In the genomic region with DNA sequence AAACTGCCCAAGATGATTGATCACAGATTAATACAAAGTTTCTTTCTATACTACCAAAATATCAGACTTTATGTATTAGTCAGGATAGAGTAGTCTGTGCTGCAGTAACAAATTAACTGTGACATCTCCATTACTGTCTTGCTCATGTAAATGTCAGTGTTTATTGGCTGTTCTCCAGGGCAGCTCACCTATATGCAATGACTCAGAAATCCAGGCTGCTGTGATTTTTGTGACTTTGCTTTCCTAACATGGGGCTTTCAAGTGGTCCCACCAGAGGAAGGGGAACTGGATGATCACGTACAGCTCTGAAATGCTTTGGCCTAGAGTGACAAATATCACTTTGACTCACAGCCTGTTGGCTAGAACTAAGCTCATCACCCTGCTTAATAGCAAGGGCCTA, we compare ENCODE assay signal across 22 cellular contexts. TPM values are rescaled to one million over a fixed set of nuclear protein-coding genes. Genes with fewer than 3 reads are reported as not detected.
DNase-seq lines count a peak whose midpoint lies in the region; ATAC-seq and TF ChIP-seq lines count a peak whose summit lies in the region.
"Had no signal": no experiment of that assay in that cellular context is flagged by ENCODE, and none has a peak within 500 bp of the region (broad histone marks: within the 10 kb centered on the region; RNA-seq: fewer than 3 reads in every experiment).

No MANE protein-coding gene starts in this region.

- no peaks in the 10 kb centered on the region for H3K36me3 Mint-ChIP-seq in activated naive CD8-positive, alpha-beta T cell treated with anti-CD3 and anti-CD28 coated beads, Interleukin-2, amount 50 U/mL, for 24 hours (ENCODE audit: low read depth)
- no peaks in the 10 kb centered on the region for H3K36me3 Mint-ChIP-seq in activated naive CD8-positive, alpha-beta T cell treated with anti-CD3 and anti-CD28 coated beads for 36 hours
- H3K36me3 Mint-ChIP-seq: CD4-positive, CD25-positive, alpha-beta regulatory T cell; IgD-negative memory B cell had no signal

- no peak overlapping the region for H3K27ac Mint-ChIP-seq in activated naive CD8-positive, alpha-beta T cell treated with anti-CD3 and anti-CD28 coated beads, Interleukin-2, amount 50 U/mL, for 24 hours
- no peak overlapping the region for H3K27ac Mint-ChIP-seq in activated naive CD8-positive, alpha-beta T cell treated with anti-CD3 and anti-CD28 coated beads for 36 hours
- H3K27ac Mint-ChIP-seq: CD4-positive, CD25-positive, alpha-beta regulatory T cell; IgD-negative memory B cell had no signal

- no peak overlapping the region for H3K4me3 Mint-ChIP-seq in activated naive CD8-positive, alpha-beta T cell treated with anti-CD3 and anti-CD28 coated beads, Interleukin-2, amount 50 U/mL, for 24 hours
- no peak overlapping the region for H3K4me3 Mint-ChIP-seq in activated naive CD8-positive, alpha-beta T cell treated with anti-CD3 and anti-CD28 coated beads for 36 hours
- H3K4me3 Mint-ChIP-seq: CD4-positive, CD25-positive, alpha-beta regulatory T cell; IgD-negative memory B cell had no signal

- TF ChIP-seq RAD21 in HCT116 (IDR thresholded peaks at IDR 0.05; ENCODE audit: low read depth), result no peak

- TF ChIP-seq POLR2A in HCT116 (IDR thresholded peaks at IDR 0.05; ENCODE audit: borderline replicate concordance, extremely low read depth, insufficient read depth, insufficient read length), result no peak

- H3K27me3 ChIP-seq in HCT116 (ENCODE audit: insufficient read depth, low read length), result no peaks in the 10 kb centered on the region
- H3K27me3 ChIP-seq: BLaER1, SJCRH30 had no signal

- RAD21 ChIA-PET in HCT116 (lab: Charles Lee; ENCODE audit: low non-redundant PET in 1 of 2, low total read pairs in 2 of 2, uncharacterized antibody in 2 of 2, unreplicated experiment in 2 of 2), result no interaction called here

- peak; percentile 33 for ATAC-seq in activated naive CD8-positive, alpha-beta T cell treated with anti-CD3 and anti-CD28 coated beads, Interleukin-2, amount 50 U/mL, for 24 hours
- ATAC-seq in HCT116 (no peak), HG03342 (IDR thresholded peaks at IDR 0.05; ENCODE audit: unreplicated experiment) (no peak)
- ATAC-seq: Right ventricle myocardium inferior had no signal

- H3K9me3 Mint-ChIP-seq in activated naive CD8-positive, alpha-beta T cell treated with anti-CD3 and anti-CD28 coated beads, Interleukin-2, amount 50 U/mL, for 24 hours, result no peaks in the 10 kb centered on the region
- H3K9me3 Mint-ChIP-seq in activated naive CD8-positive, alpha-beta T cell treated with anti-CD3 and anti-CD28 coated beads for 36 hours, result no peaks in the 10 kb centered on the region
- H3K9me3 Mint-ChIP-seq: CD4-positive, CD25-positive, alpha-beta regulatory T cell; IgD-negative memory B cell had no signal

- no peaks in the 10 kb centered on the region for H3K36me3 ChIP-seq in HCT116 (ENCODE audit: control insufficient read depth in 1 of 2, insufficient read depth in 2 of 2, low read length in 2 of 2)
- no peaks in the 10 kb centered on the region for H3K36me3 ChIP-seq in SK-N-MC (ENCODE audit: insufficient read depth, low read length)
- H3K36me3 ChIP-seq: BLaER1, HAP-1, SJCRH30 had no signal

- H3K79me2 ChIP-seq in HCT116 (ENCODE audit: insufficient read depth, low read length), result peaks cover 20% of the 10 kb centered on the region

- POLR2A ChIA-PET in HCT116 (lab: Charles Lee), result no interaction called here

- DNase-seq in activated naive CD8-positive, alpha-beta T cell treated with anti-CD3 and anti-CD28 coated beads, Interleukin-2, amount 50 U/mL, for 24 hours, result no peak
- DNase-seq in activated naive CD8-positive, alpha-beta T cell treated with anti-CD3 and anti-CD28 coated beads for 36 hours, result no peak
- DNase-seq in HCT116 (ENCODE audit: low read depth, low spot score) (no peak), SK-N-MC (ENCODE audit: low read depth, low spot score) (no peak), kidney tubule cell (ENCODE audit: low spot score) (peak; percentile 26), superior temporal gyrus (ENCODE audit: extremely low spot score) (no peak), epidermal melanocyte (ENCODE audit: insufficient read length, low spot score) (no peak)
- DNase-seq: CD4-positive, CD25-positive, alpha-beta regulatory T cell; GOT3; NCI-H1048; NCI-H1417 treated with DMSO at 0.1 percent for 48 hours; NCI-H1694 treated with DMSO at 0.1 percent for 48 hours; NCI-H2081; NCI-H2171; NCI-H524; NCI-H774; SJCRH30 had no signal

- H3K27me3 Mint-ChIP-seq in activated naive CD8-positive, alpha-beta T cell treated with anti-CD3 and anti-CD28 coated beads, Interleukin-2, amount 50 U/mL, for 24 hours, result no peaks in the 10 kb centered on the region
- H3K27me3 Mint-ChIP-seq in activated naive CD8-positive, alpha-beta T cell treated with anti-CD3 and anti-CD28 coated beads for 36 hours, result no peaks in the 10 kb centered on the region
- H3K27me3 Mint-ChIP-seq: IgD-negative memory B cell had no signal

- no peak overlapping the region for H3K4me3 ChIP-seq in HCT116 (replicated peaks in 1 of 2; ENCODE audit: low read depth in 1 of 2, low read length in 2 of 2)
- no peak overlapping the region for H3K4me3 ChIP-seq in SK-N-MC
- H3K4me3 ChIP-seq: BLaER1, HAP-1, SJCRH30 had no signal

- H3K9me2 ChIP-seq in HCT116 (ENCODE audit: insufficient read depth), result no peaks in the 10 kb centered on the region

- no TSS peak for BruUV-seq in HCT116 (replicated peaks; lab: Mats Ljungman, UMichigan)

- TF ChIP-seq CTCF in HCT116 (IDR thresholded peaks at IDR 0.05 in 2 of 3, conservative IDR thresholded peaks at IDR 0.05 in 1 of 3; ENCODE audit: borderline replicate concordance in 1 of 3, insufficient read depth in 1 of 3, low read depth in 2 of 3, low read length in 2 of 3), result no peak

- no peaks in the 10 kb centered on the region for H4K20me1 ChIP-seq in HCT116 (ENCODE audit: insufficient read depth)
- H4K20me1 ChIP-seq: BLaER1 had no signal

- H3K9ac ChIP-seq in HCT116 (ENCODE audit: low read length) (no peak overlapping the region), SK-N-MC (ENCODE audit: insufficient read length) (no peak overlapping the region)
- H3K9ac ChIP-seq: BLaER1 had no signal

- no peaks in the 10 kb centered on the region for H3K4me1 ChIP-seq in HCT116 (ENCODE audit: control insufficient read depth in 1 of 2, insufficient read depth in 2 of 2, low read length in 2 of 2)
- H3K4me1 ChIP-seq: BLaER1, HAP-1, SJCRH30 had no signal

- H3K9me3 ChIP-seq in HCT116 (ENCODE audit: control insufficient read depth in 1 of 2, insufficient read depth in 1 of 2, low read depth in 1 of 2, low read length in 2 of 2) (no peaks in the 10 kb centered on the region), SK-N-MC (ENCODE audit: low read depth, low read length) (no peaks in the 10 kb centered on the region)
- H3K9me3 ChIP-seq: BLaER1, HAP-1, SJCRH30 had no signal

- H3K4me2 ChIP-seq in HCT116 (ENCODE audit: low read length), result no peak overlapping the region
- H3K4me2 ChIP-seq: BLaER1 had no signal

- CTCF ChIA-PET in HCT116 (lab: Charles Lee), result no interaction called here

- H3K4me1 Mint-ChIP-seq in activated naive CD8-positive, alpha-beta T cell treated with anti-CD3 and anti-CD28 coated beads, Interleukin-2, amount 50 U/mL, for 24 hours, result no peaks in the 10 kb centered on the region
- H3K4me1 Mint-ChIP-seq in activated naive CD8-positive, alpha-beta T cell treated with anti-CD3 and anti-CD28 coated beads for 36 hours, result peaks cover 2% of the 10 kb centered on the region
- H3K4me1 Mint-ChIP-seq: IgD-negative memory B cell had no signal

- H2AFZ ChIP-seq in HCT116 (ENCODE audit: low read depth, low read length, poor library complexity, severe bottlenecking), result no peak overlapping the region

- intact Hi-C loops in HCT116 (cut with micrococcal nuclease), result no loop called here

- no peak overlapping the region for H3K27ac ChIP-seq in HCT116 (ENCODE audit: low read depth, low read length)
- H3K27ac ChIP-seq in SK-N-MC, result 0 out of 2 replicates have a peak overlapping the region, but pooled peaks have one; percentile 45
- H3K27ac ChIP-seq: BLaER1, SJCRH30 had no signal

TF ChIP-seq in HCT116, 20 proteins besides CTCF, POLR2A, EP300 and RAD21:
- TF ChIP-seq SP1 (IDR thresholded peaks at IDR 0.05; ENCODE audit: low read depth) (peak; percentile 15; the same call in 1 of the 2 replicates), CBX3 (IDR thresholded peaks at IDR 0.05; ENCODE audit: low read depth) (no peak)

RNA-seq across cellular contexts. Expression of gene PLS1, which starts 12.9 kb away (rescaled TPM):
- 1 to 10 TPM; 6.2 to 7.0 TPM for total RNA-seq in activated naive CD8-positive, alpha-beta T cell treated with anti-CD3 and anti-CD28 coated beads for 36 hours
- total RNA-seq in HCT116 (2021; ENCODE audit: unreplicated experiment), result 38.8 TPM
- polyA plus RNA-seq in HCT116 (2012), result 15.7 and 20.5 TPM in 2 replicates
- polyA plus RNA-seq: IgD-negative memory B cell had no signal

RNA-seq across cellular contexts. Expression of gene ATR, which starts 30.6 kb away (rescaled TPM):
- total RNA-seq in activated naive CD8-positive, alpha-beta T cell treated with anti-CD3 and anti-CD28 coated beads for 36 hours, result 10 to 100 TPM; 38.3 to 42.4 TPM
- 24.7 TPM for total RNA-seq in HCT116 (2021; ENCODE audit: unreplicated experiment)
- polyA plus RNA-seq in HCT116 (2012), result 4.2 and 7.2 TPM in 2 replicates
